Comparison of ENCODE assay signal across 13 cellular contexts in the genomic region with DNA sequence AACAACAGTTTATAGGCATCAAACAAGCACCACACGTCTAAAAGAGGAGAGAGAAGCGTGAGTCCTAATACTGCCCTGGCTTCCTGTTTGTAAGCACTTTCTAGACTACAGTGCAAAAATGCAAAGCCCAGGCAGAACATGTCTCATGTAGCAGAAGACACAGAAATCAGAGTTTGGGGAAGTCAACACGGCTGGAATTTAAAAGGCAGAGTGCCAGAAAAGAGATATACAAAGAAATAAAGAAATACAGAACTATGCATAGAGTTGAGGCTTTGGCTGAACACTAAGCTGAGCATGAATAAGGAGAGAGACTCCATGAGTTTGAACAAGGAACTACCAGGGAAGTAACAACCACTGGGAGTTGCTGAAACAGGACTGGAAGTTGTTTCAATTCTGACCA.
DNase-seq lines count a peak whose midpoint lies in the region; ATAC-seq, FAIRE-seq and TF ChIP-seq lines count a peak whose summit lies in the region.
"Had no signal": no experiment of that assay in that cellular context is flagged by ENCODE, and none has a peak within 500 bp of the region (broad histone marks: within the 10 kb centered on the region; RNA-seq: fewer than 3 reads in every experiment).

No MANE protein-coding gene starts in this region.

- H3K4me3 ChIP-seq in MM.1S (ENCODE audit: low read length) (no peak overlapping the region), kidney (ENCODE audit: low read length in 2 of 2) (no peak overlapping the region)
- H3K4me3 ChIP-seq: Peyer's patch had no signal

- H3K27ac Mint-ChIP-seq in WTC11 = no peak overlapping the region
- H3K27ac Mint-ChIP-seq: activated naive CD4-positive, alpha-beta T cell treated with anti-CD3 and anti-CD28 coated beads, Interleukin-2, amount 10 ng/mL, durations not matched to agents 7 days and 5 days; naive thymus-derived CD8-positive, alpha-beta T cell had no signal

- H3K4me1 ChIP-seq in MM.1S (ENCODE audit: low read length) (peaks cover 7% of the 10 kb centered on the region; the same call in 1 of the 2 replicates), kidney (ENCODE audit: control insufficient read depth in 1 of 2, insufficient read depth in 1 of 2, low read depth in 1 of 2, low read length in 2 of 2) (no peaks in the 10 kb centered on the region)
- H3K4me1 ChIP-seq: Peyer's patch had no signal

- no peak overlapping the region for H3K27ac ChIP-seq in MM.1S (ENCODE audit: low read length)
- no peak overlapping the region for H3K27ac ChIP-seq in kidney (ENCODE audit: low read depth in 2 of 2, low read length in 2 of 2)
- H3K27ac ChIP-seq: Peyer's patch had no signal

- H3K79me2 ChIP-seq in MM.1S (ENCODE audit: low read length) = no peaks in the 10 kb centered on the region

- H3K36me3 ChIP-seq in MM.1S (replicated peaks; ENCODE audit: insufficient read depth, low read length) (no peaks in the 10 kb centered on the region), kidney (ENCODE audit: control insufficient read depth in 1 of 2, insufficient read depth in 2 of 2, low read length in 2 of 2) (no peaks in the 10 kb centered on the region)
- H3K36me3 ChIP-seq: Peyer's patch had no signal

- no peak overlapping the region for H3K9ac ChIP-seq in MM.1S (ENCODE audit: low read length)
- no peak overlapping the region for H3K9ac ChIP-seq in kidney (ENCODE audit: low read length in 2 of 2)

- H2AFZ ChIP-seq in MM.1S (ENCODE audit: low read length) = no peak overlapping the region; the same call in 1 of the 2 replicates

- no peaks in the 10 kb centered on the region for H3K27me3 ChIP-seq in MM.1S (replicated peaks; ENCODE audit: insufficient read depth, low read length)
- H3K27me3 ChIP-seq: Peyer's patch had no signal

- H3K4me3 Mint-ChIP-seq in WTC11 = no peak overlapping the region
- H3K4me3 Mint-ChIP-seq: activated naive CD4-positive, alpha-beta T cell treated with anti-CD3 and anti-CD28 coated beads, Interleukin-2, amount 10 ng/mL, durations not matched to agents 7 days and 5 days; naive thymus-derived CD8-positive, alpha-beta T cell had no signal

- no peaks in the 10 kb centered on the region for H3K9me3 Mint-ChIP-seq in WTC11
- H3K9me3 Mint-ChIP-seq: activated naive CD4-positive, alpha-beta T cell treated with anti-CD3 and anti-CD28 coated beads, Interleukin-2, amount 10 ng/mL, durations not matched to agents 7 days and 5 days had no signal

- H4K20me1 ChIP-seq in MM.1S (ENCODE audit: insufficient read depth, low read length) = no peaks in the 10 kb centered on the region

- no peaks in the 10 kb centered on the region for H3K36me3 Mint-ChIP-seq in WTC11
- H3K36me3 Mint-ChIP-seq: activated naive CD4-positive, alpha-beta T cell treated with anti-CD3 and anti-CD28 coated beads, Interleukin-2, amount 10 ng/mL, durations not matched to agents 7 days and 5 days; CD14-positive monocyte had no signal

- POLR2A ChIA-PET in WTC11 (lab: Charles Lee) = interaction anchor here (0.6 kb wide), 1 partner anchor 694 kb away, joined by 4 read pairs; no protein-coding TSS in a partner anchor

- H3K9me3 ChIP-seq in MM.1S (replicated peaks; ENCODE audit: insufficient read depth, low read length) (no peaks in the 10 kb centered on the region), kidney (ENCODE audit: control insufficient read depth in 1 of 2, low read length in 2 of 2) (no peaks in the 10 kb centered on the region)
- H3K9me3 ChIP-seq: Peyer's patch had no signal

- no peaks in the 10 kb centered on the region for H3K9me2 ChIP-seq in MM.1S (replicated peaks; ENCODE audit: insufficient read depth, low read length)

- intact Hi-C loops in kidney (cut with DNase I) = no loop called here

- H3F3A ChIP-seq in MM.1S (ENCODE audit: insufficient read depth, low read length) = no peaks in the 10 kb centered on the region

- ATAC-seq in WTC11 (peak; percentile 37; the same call in 1 of the 2 replicates), HG03354 (IDR thresholded peaks at IDR 0.05; ENCODE audit: poor library complexity, severe bottlenecking, unreplicated experiment) (no peak)
- ATAC-seq: naive thymus-derived CD8-positive, alpha-beta T cell had no signal

- H3K27me3 Mint-ChIP-seq in WTC11 (ENCODE audit: low read depth) = no peaks in the 10 kb centered on the region

- CTCF ChIA-PET in WTC11 (lab: Charles Lee) = interaction anchor here (1.0 kb wide), 2 partner anchors 218 to 348 kb away, joined by 3 to 4 read pairs; no protein-coding TSS in a partner anchor

- no peaks in the 10 kb centered on the region for H3K4me1 Mint-ChIP-seq in WTC11
- H3K4me1 Mint-ChIP-seq: activated naive CD4-positive, alpha-beta T cell treated with anti-CD3 and anti-CD28 coated beads, Interleukin-2, amount 10 ng/mL, durations not matched to agents 7 days and 5 days had no signal

- TF ChIP-seq CTCF in MM.1S (IDR thresholded peaks at IDR 0.05; ENCODE audit: low read length) = no peak
- TF ChIP-seq CTCF in WTC11 (IDR thresholded peaks at IDR 0.05) = no peak
- TF ChIP-seq CTCF in kidney (IDR thresholded peaks at IDR 0.05; ENCODE audit: borderline replicate concordance, extremely low read depth, insufficient read depth) = no peak

- DNase-seq in GDM1 (lab: John Stamatoyannopoulos, UW) (peak; percentile 20), MM.1S (peak; percentile 55), WTC11 (ENCODE audit: low spot score) (no peak), lung microvascular endothelial cell (ENCODE audit: low read depth in 2 of 2) (peak; percentile 1 to 25), NCI-H1105 treated with DMSO at 0.1 percent for 48 hours (lab: John Stamatoyannopoulos, UW) (no peak), NCI-H345 treated with DMSO at 0.1 percent for 48 hours (lab: John Stamatoyannopoulos, UW; ENCODE audit: unreplicated experiment) (no peak), kidney (no peak)
- DNase-seq: activated naive CD4-positive, alpha-beta T cell treated with anti-CD3 and anti-CD28 coated beads, Interleukin-2, amount 10 ng/mL, durations not matched to agents 7 days and 5 days; central memory CD4-positive, alpha-beta T cell; naive thymus-derived CD8-positive, alpha-beta T cell; Peyer's patch had no signal

- H3K4me2 ChIP-seq in MM.1S (ENCODE audit: low read depth, low read length) = 0 out of 2 replicates have a peak overlapping the region, but pooled peaks have one; percentile 2

- FAIRE-seq in kidney (lab: Jason Lieb, UNC) = no peak

TF ChIP-seq in WTC11, 78 proteins besides CTCF, POLR2A, EP300 and RAD21 (continues in another document):
- TF ChIP-seq ZNF317 (CRISPR knock-in tag; IDR thresholded peaks at IDR 0.05; ENCODE audit: borderline replicate concordance, low read depth) (no peak), ZNF121 (CRISPR knock-in tag; IDR thresholded peaks at IDR 0.05) (no peak), ATF1 (CRISPR knock-in tag; IDR thresholded peaks at IDR 0.05) (no peak), SOX15 (CRISPR knock-in tag; IDR thresholded peaks at IDR 0.05) (no peak)
- TF ChIP-seq, protein P1, sequence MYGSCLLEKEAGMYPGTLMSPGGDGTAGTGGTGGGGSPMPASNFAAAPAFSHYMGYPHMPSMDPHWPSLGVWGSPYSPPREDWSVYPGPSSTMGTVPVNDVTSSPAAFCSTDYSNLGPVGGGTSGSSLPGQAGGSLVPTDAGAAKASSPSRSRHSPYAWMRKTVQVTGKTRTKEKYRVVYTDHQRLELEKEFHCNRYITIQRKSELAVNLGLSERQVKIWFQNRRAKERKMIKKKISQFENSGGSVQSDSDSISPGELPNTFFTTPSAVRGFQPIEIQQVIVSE (CRISPR knock-in tag; IDR thresholded peaks at IDR 0.05; ENCODE audit: borderline replicate concordance) = no peak
- TF ChIP-seq, protein P2, sequence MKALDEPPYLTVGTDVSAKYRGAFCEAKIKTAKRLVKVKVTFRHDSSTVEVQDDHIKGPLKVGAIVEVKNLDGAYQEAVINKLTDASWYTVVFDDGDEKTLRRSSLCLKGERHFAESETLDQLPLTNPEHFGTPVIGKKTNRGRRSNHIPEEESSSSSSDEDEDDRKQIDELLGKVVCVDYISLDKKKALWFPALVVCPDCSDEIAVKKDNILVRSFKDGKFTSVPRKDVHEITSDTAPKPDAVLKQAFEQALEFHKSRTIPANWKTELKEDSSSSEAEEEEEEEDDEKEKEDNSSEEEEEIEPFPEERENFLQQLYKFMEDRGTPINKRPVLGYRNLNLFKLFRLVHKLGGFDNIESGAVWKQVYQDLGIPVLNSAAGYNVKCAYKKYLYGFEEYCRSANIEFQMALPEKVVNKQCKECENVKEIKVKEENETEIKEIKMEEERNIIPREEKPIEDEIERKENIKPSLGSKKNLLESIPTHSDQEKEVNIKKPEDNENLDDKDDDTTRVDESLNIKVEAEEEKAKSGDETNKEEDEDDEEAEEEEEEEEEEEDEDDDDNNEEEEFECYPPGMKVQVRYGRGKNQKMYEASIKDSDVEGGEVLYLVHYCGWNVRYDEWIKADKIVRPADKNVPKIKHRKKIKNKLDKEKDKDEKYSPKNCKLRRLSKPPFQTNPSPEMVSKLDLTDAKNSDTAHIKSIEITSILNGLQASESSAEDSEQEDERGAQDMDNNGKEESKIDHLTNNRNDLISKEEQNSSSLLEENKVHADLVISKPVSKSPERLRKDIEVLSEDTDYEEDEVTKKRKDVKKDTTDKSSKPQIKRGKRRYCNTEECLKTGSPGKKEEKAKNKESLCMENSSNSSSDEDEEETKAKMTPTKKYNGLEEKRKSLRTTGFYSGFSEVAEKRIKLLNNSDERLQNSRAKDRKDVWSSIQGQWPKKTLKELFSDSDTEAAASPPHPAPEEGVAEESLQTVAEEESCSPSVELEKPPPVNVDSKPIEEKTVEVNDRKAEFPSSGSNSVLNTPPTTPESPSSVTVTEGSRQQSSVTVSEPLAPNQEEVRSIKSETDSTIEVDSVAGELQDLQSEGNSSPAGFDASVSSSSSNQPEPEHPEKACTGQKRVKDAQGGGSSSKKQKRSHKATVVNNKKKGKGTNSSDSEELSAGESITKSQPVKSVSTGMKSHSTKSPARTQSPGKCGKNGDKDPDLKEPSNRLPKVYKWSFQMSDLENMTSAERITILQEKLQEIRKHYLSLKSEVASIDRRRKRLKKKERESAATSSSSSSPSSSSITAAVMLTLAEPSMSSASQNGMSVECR (CRISPR knock-in tag; IDR thresholded peaks at IDR 0.05; ENCODE audit: borderline replicate concordance) = no peak

Comparison
In these comparisons a context has a peak if more than half of its experiments do, and no peak if none do; other contexts are left out.
1. DNase-seq: peak in GDM1 (single experiment), MM.1S (single experiment) and lung microvascular endothelial cell (2 of 2); none in WTC11 (single experiment), NCI-H1105 treated with DMSO at 0.1 percent for 48 hours (single experiment), NCI-H345 treated with DMSO at 0.1 percent for 48 hours (single experiment) and kidney (single experiment).